In genomic region chr2:209121691-209122090, GRCh38 we compare ENCODE assay signal across 1 cellular context.
TF ChIP-seq lines count a peak whose summit lies in the region.

No MANE protein-coding gene starts in this region.

TF ChIP-seq in HepG2, 621 proteins besides CTCF, POLR2A, EP300 and RAD21 (continued from another document):
- no peak for TF ChIP-seq SKIL (CRISPR knock-in tag; IDR thresholded peaks at IDR 0.05; ENCODE audit: borderline replicate concordance)
- no peak for TF ChIP-seq CC2D1A (CRISPR knock-in tag; IDR thresholded peaks at IDR 0.05)
- TF ChIP-seq PCBP1 (IDR thresholded peaks at IDR 0.05; ENCODE audit: borderline replicate concordance, low read depth, low read length), result no peak
- TF ChIP-seq HES4 (CRISPR knock-in tag; IDR thresholded peaks at IDR 0.05; ENCODE audit: borderline replicate concordance), result no peak
- no peak for TF ChIP-seq PPARG (CRISPR knock-in tag; conservative IDR thresholded peaks at IDR 0.05)
- TF ChIP-seq NONO (IDR thresholded peaks at IDR 0.05), result no peak
- TF ChIP-seq NONO (CRISPR knock-in tag; conservative IDR thresholded peaks at IDR 0.05), result no peak
- no peak for TF ChIP-seq ZNF501 (CRISPR knock-in tag; IDR thresholded peaks at IDR 0.05)
- TF ChIP-seq RAD51 (IDR thresholded peaks at IDR 0.05; ENCODE audit: borderline replicate concordance), result no peak
- TF ChIP-seq ZBTB4 (CRISPR knock-in tag; IDR thresholded peaks at IDR 0.05; ENCODE audit: borderline replicate concordance), result no peak
- TF ChIP-seq ZNF672 (CRISPR knock-in tag; IDR thresholded peaks at IDR 0.05), result no peak
- no peak for TF ChIP-seq DNMT3B (CRISPR knock-in tag; conservative IDR thresholded peaks at IDR 0.05)
- no peak for TF ChIP-seq ZNF562 (CRISPR knock-in tag; IDR thresholded peaks at IDR 0.05; ENCODE audit: borderline replicate concordance)
- no peak for TF ChIP-seq ZBTB34 (CRISPR knock-in tag; IDR thresholded peaks at IDR 0.05)
